In the genomic region with DNA sequence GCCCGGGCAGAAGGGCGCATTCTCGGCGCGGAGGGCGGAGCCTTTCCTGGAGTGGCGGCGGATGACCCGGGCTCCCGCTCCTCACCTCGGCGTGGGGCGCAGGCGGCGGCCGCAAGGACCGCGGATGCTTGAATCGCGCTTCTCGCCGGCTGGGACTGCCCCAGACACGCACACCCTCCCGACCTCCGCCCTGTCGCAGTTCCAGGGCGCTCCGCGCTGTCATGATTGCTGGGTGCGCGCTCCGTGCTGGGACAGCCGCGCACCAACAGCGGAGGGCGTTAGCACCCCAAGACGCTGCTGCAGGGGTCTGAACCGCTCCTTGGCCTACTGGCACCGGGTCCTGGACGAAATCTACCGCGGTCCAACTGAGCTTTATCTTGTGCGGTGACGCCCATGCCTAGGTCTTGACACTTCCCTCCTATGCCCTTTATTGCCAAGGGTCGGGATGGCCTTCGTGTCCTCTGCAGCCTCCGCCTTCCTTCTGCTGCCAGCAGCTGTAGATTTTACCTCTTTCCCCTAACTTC, we compare ENCODE assay signal across 8 cellular contexts. TPM values are rescaled to one million over a fixed set of nuclear protein-coding genes. Genes with fewer than 3 reads are reported as not detected.
DNase-seq lines count a peak whose midpoint lies in the region; ATAC-seq, FAIRE-seq and TF ChIP-seq lines count a peak whose summit lies in the region.

No MANE protein-coding gene starts in this region.

- CTCF ChIA-PET in AG04449 (lab: Yijun Ruan, JAX): interaction anchor here (0.9 kb wide), 1 partner anchor 11 kb away, joined by 3 read pairs; no protein-coding TSS in a partner anchor

- no peak overlapping the region for H3K9ac ChIP-seq in colonic mucosa (ENCODE audit: low read depth in 2 of 2, low read length in 2 of 2)

- H3K4me3 ChIP-seq in AG04449 (ENCODE audit: low read depth, low read length) (peak overlapping the region; percentile 54), HL-60 (replicated peaks; ENCODE audit: insufficient read depth, low read length) (peak overlapping the region; percentile 44), colonic mucosa (peak overlapping the region; percentile 44), lower lobe of right lung (peak overlapping the region; percentile 58), thoracic aorta (peak overlapping the region; percentile 69)

- no peak for FAIRE-seq in H54 (lab: Jason Lieb, UNC)

- ATAC-seq in lower lobe of right lung: peak; percentile 72 to 80
- ATAC-seq in thoracic aorta (ENCODE audit: insufficient number of reproducible peaks, low FRiP score, low read depth): no peak

- H3K27me3 ChIP-seq in HL-60 (ENCODE audit: insufficient read depth, poor library complexity, severe bottlenecking) (no peaks in the 10 kb centered on the region), colonic mucosa (no peaks in the 10 kb centered on the region), lower lobe of right lung (ENCODE audit: low read depth) (no peaks in the 10 kb centered on the region), thoracic aorta (replicated peaks; ENCODE audit: insufficient read depth) (no peaks in the 10 kb centered on the region)

- TF ChIP-seq CTCF in AG04449 (IDR thresholded peaks at IDR 0.05; ENCODE audit: insufficient read depth, low read length, missing control alignments) (no peak), HL-60 (IDR thresholded peaks at IDR 0.05; ENCODE audit: insufficient read depth, low read length) (no peak), colonic mucosa (IDR thresholded peaks at IDR 0.05) (no peak), lower lobe of right lung (IDR thresholded peaks at IDR 0.05) (no peak), thoracic aorta (IDR thresholded peaks at IDR 0.05) (no peak)

- H3K4me1 ChIP-seq in colonic mucosa (no peaks in the 10 kb centered on the region), lower lobe of right lung (peaks cover 19% of the 10 kb centered on the region), thoracic aorta (ENCODE audit: control insufficient read depth in 1 of 2, low read depth in 2 of 2) (no peaks in the 10 kb centered on the region)

- no peak for DNase-seq in AG04449 (ENCODE audit: low read depth, low spot score)
- peak; percentile 9 for DNase-seq in GM19238 (ENCODE audit: insufficient read length, low spot score)
- peak in 1 of 2 experiments; percentile 25 for DNase-seq in HL-60 (ENCODE audit: low read depth in 1 of 2, low spot score in 1 of 2)
- DNase-seq in colonic mucosa: peak; percentile 43
- peak; percentile 50 for DNase-seq in lower lobe of right lung
- DNase-seq in thoracic aorta (ENCODE audit: low spot score): no peak
- DNase-seq in DMS79 treated with DMSO at 0.1 percent for 48 hours (lab: John Stamatoyannopoulos, UW): no peak
- DNase-seq in H54 (ENCODE audit: insufficient read length, low spot score): no peak

- H3K27ac ChIP-seq in HL-60 (replicated peaks): no peak overlapping the region
- H3K27ac ChIP-seq in colonic mucosa: no peak overlapping the region
- no peak overlapping the region for H3K27ac ChIP-seq in lower lobe of right lung
- H3K27ac ChIP-seq in thoracic aorta: no peak overlapping the region

- intact Hi-C loops in colonic mucosa (cut with DNase I): no loop called here
- intact Hi-C loops in lower lobe of right lung (cut with DNase I): no loop called here

- POLR2A ChIA-PET in AG04449 (lab: Yijun Ruan, JAX): no interaction called here

- TF ChIP-seq POLR2A in H54 (IDR thresholded peaks at IDR 0.05; ENCODE audit: low read depth, low read length): no peak

- H3K9me3 ChIP-seq in colonic mucosa (no peaks in the 10 kb centered on the region), lower lobe of right lung (no peaks in the 10 kb centered on the region), thoracic aorta (no peaks in the 10 kb centered on the region)

- H3K36me3 ChIP-seq in colonic mucosa (no peaks in the 10 kb centered on the region), lower lobe of right lung (no peaks in the 10 kb centered on the region), thoracic aorta (no peaks in the 10 kb centered on the region)

RNA-seq across cellular contexts. Expression of a gene that starts 43.3 kb away (rescaled TPM):
- 1 to 10 TPM; 1.7 to 4.9 TPM for total RNA-seq in colonic mucosa
- total RNA-seq in lower lobe of right lung: 6.2 TPM
- total RNA-seq in thoracic aorta: 1 to 10 TPM; 1.6 to 2.2 TPM

Comparison
In these comparisons a context has a peak if more than half of its experiments do, and no peak if none do; other contexts are left out.
1. DNase-seq: peak in GM19238 (single experiment), colonic mucosa (single experiment) and lower lobe of right lung (single experiment); none in AG04449 (single experiment), thoracic aorta (single experiment), DMS79 treated with DMSO at 0.1 percent for 48 hours (single experiment) and H54 (single experiment).
2. Peak in every context shown above with its lines, with median percentiles within 50 percentile points of each other: H3K4me3 ChIP-seq.